In the genomic region with DNA sequence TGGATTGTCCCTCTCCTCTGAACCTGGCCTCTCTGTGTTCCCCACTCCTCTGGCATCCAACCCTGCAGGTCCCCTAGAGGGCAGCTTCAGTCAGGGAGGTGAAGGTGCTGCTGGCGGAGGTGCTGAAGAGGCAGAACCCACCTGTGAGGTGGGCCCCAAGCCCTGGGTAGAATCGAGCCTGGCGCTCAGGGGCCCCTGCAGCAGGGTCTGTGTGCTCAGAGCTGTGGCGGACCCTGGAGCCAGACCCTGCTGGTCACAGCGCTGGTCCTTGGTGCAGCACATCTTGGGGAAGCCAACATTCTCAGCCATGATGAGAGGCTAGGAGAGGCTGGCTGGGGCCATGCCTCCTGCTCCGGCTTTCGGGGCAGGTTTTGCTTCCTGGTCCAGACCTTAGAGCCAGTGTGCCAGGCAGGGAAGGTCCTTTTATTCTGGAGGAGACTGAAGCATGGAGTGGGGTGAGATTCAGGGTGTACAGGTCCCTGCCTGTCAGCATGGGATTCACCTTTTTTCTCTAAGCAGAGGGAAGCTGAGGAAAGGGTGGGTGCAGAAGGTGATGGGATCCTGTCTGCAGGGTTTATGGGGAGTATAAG, we compare ENCODE assay signal across 25 cellular contexts.
"Had no signal": no experiment of that assay in that cellular context is flagged by ENCODE, and none has a peak within 500 bp of the region (broad histone marks: within the 10 kb centered on the region; RNA-seq: fewer than 3 reads in every experiment).

No MANE protein-coding gene starts in this region.

- H3K9me3 ChIP-seq: heart right ventricle, left ventricle myocardium inferior, mucosa of descending colon, right atrium auricular region, right lobe of liver, suprapubic skin, thoracic aorta, tibial artery, uterus had no signal

- H3K4me1 Mint-ChIP-seq: stimulated activated memory B cell treated with anti-CD40 and anti-IgM and Interleukin-4, amounts not matched to agents 10 μg/mL and 1 μg/mL and 100 μg/mL, for 72 hours had no signal

- H3K4me3 ChIP-seq: heart right ventricle, hepatocyte, left ventricle myocardium inferior, lung, mucosa of descending colon, right atrium auricular region, right lobe of liver, smooth muscle cell, suprapubic skin, thoracic aorta, tibial artery, uterus had no signal

- H3K27ac ChIP-seq: heart right ventricle, hepatocyte, left ventricle myocardium inferior, parathyroid adenoma, right atrium auricular region, right lobe of liver, suprapubic skin, thoracic aorta, tibial artery, uterus had no signal

- H3K4me3 Mint-ChIP-seq: stimulated activated memory B cell treated with anti-CD40 and anti-IgM and Interleukin-4, amounts not matched to agents 10 μg/mL and 1 μg/mL and 100 μg/mL, for 72 hours; type B pancreatic cell had no signal

- H3K27ac Mint-ChIP-seq: naive thymus-derived CD4-positive, alpha-beta T cell; stimulated activated memory B cell treated with anti-CD40 and anti-IgM and Interleukin-4, amounts not matched to agents 10 μg/mL and 1 μg/mL and 100 μg/mL, for 72 hours; type B pancreatic cell had no signal

- H3K36me3 Mint-ChIP-seq: naive thymus-derived CD4-positive, alpha-beta T cell; stimulated activated memory B cell treated with anti-CD40 and anti-IgM and Interleukin-4, amounts not matched to agents 10 μg/mL and 1 μg/mL and 100 μg/mL, for 72 hours; type B pancreatic cell had no signal

- H3K9me3 Mint-ChIP-seq: naive thymus-derived CD4-positive, alpha-beta T cell; type B pancreatic cell had no signal

- H3K36me3 ChIP-seq: heart right ventricle, left ventricle myocardium inferior, right atrium auricular region, right lobe of liver, suprapubic skin, thoracic aorta, tibial artery, uterus had no signal

- ATAC-seq: heart right ventricle; mucosa of descending colon; naive thymus-derived CD4-positive, alpha-beta T cell; stimulated activated memory B cell treated with anti-CD40 and anti-IgM and Interleukin-4, amounts not matched to agents 10 μg/mL and 1 μg/mL and 100 μg/mL, for 72 hours had no signal

- H3K9ac ChIP-seq: parathyroid adenoma had no signal

- DNase-seq: heart right ventricle; islet precursor cell; left ventricle myocardium inferior; mesendoderm; midbrain; mucosa of descending colon; naive thymus-derived CD4-positive, alpha-beta T cell; nucleus accumbens; right lobe of liver; stimulated activated CD4-positive, alpha-beta T cell treated with anti-CD3 and anti-CD28 coated beads, Interleukin-1b, Interleukin-23, amount 100 ng/mL, for 48 hours; stimulated activated CD4-positive, alpha-beta T cell treated with anti-CD3 and anti-CD28 coated beads, Interleukin-2, amount 100 ng/mL, for 48 hours; stimulated activated CD4-positive, alpha-beta T cell treated with anti-CD3 and anti-CD28 coated beads, Interleukin-4, amount 100 ng/mL, for 4 hours; stimulated activated CD8-positive, alpha-beta memory T cell treated with anti-CD3 and anti-CD28 coated beads, Interleukin-4, amount 100 ng/mL, for 48 hours; stimulated activated naive CD4-positive, alpha-beta T cell treated with Interleukin-2 at 50 U/mL for 16 hours; tibial artery; uterus had no signal

- H3K27me3 ChIP-seq: hepatocyte, right atrium auricular region, right lobe of liver, suprapubic skin, uterus had no signal

- H3K4me1 ChIP-seq: heart right ventricle, left ventricle myocardium inferior, right atrium auricular region, right lobe of liver, suprapubic skin, tibial artery, uterus had no signal

- H3K4me2 ChIP-seq: hepatocyte, smooth muscle cell had no signal
